8 cellular contexts compared by ENCODE assay signal in the genomic region with DNA sequence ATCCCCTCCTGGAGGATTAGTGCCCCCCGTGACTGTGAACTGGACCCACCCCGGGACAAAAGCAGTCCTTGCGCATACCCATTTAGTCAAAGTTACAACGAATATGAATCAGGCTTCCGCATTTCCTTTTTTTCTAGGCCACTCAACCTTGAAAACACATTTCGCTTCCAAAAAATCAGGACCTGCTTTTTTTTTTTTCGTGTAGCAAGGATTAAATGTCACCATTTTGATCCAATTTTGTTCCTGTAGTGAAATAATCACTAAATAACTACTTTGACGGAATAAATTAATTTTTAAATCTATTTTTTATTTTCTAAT. TPM values are rescaled to one million over a fixed set of nuclear protein-coding genes. Genes with fewer than 3 reads are reported as not detected.
DNase-seq lines count a peak whose midpoint lies in the region; ATAC-seq and TF ChIP-seq lines count a peak whose summit lies in the region.

No MANE protein-coding gene starts in this region.

- H3K36me3 Mint-ChIP-seq in CD4-positive, alpha-beta memory T cell, result peaks cover 0 to 2% of the 10 kb centered on the region in 2 donors

- peak overlapping the region; percentile 93 to 100 (median 98) for H3K4me3 Mint-ChIP-seq in CD4-positive, alpha-beta memory T cell

- no peak overlapping the region for H2BK120ac ChIP-seq in neuronal stem cell (ENCODE audit: low read depth, low read length)

- H3K9me2 ChIP-seq in OCI-LY1 (ENCODE audit: low read depth, low read length), result no peaks in the 10 kb centered on the region

- no peaks in the 10 kb centered on the region for H3K9me3 ChIP-seq in CD4-positive, alpha-beta memory T cell (ENCODE audit: control insufficient read depth in 1 of 2, low read length in 2 of 2)
- no peaks in the 10 kb centered on the region for H3K9me3 ChIP-seq in OCI-LY1 (ENCODE audit: low read length)
- no peaks in the 10 kb centered on the region for H3K9me3 ChIP-seq in endocrine pancreas (ENCODE audit: control insufficient read depth, low read length)
- H3K9me3 ChIP-seq in neuronal stem cell (replicated peaks in 1 of 2; ENCODE audit: control insufficient read depth in 2 of 2, insufficient read depth in 1 of 2, low read depth in 1 of 2, low read length in 2 of 2), result no peaks in the 10 kb centered on the region

- peaks cover 3 to 10% (median 7%) of the 10 kb centered on the region in 4 donors for H3K4me1 Mint-ChIP-seq in CD4-positive, alpha-beta memory T cell

- H2BK12ac ChIP-seq in neuronal stem cell (ENCODE audit: low read length), result no peak overlapping the region

- no peak overlapping the region for H3K18ac ChIP-seq in neuronal stem cell (ENCODE audit: low read length)

- CTCF ChIA-PET in CD4-positive, alpha-beta memory T cell (lab: Charles Lee; ENCODE audit: partially characterized antibody), result interaction anchor here (1.5 kb wide), 1 partner anchor 1537 kb away, joined by 3 read pairs; no protein-coding TSS in a partner anchor

- no peak overlapping the region for H3K14ac ChIP-seq in neuronal stem cell (ENCODE audit: low read length)

- no CpG with 5 or more reads among the region's 8 CpGs for WGBS in neuronal stem cell (ENCODE audit: extremely low coverage in 2 of 2, insufficient read length in 2 of 2, insufficient replicate concordance in 1 of 2), 2 donors

- no peak; the same call in 1 of the 2 replicates for TF ChIP-seq CTCF in OCI-LY1 (IDR thresholded peaks at IDR 0.05; ENCODE audit: low read length)

- intact Hi-C loops in CD4-positive, alpha-beta memory T cell (cut with micrococcal nuclease), result loop anchor here (1.0 kb wide), 2 partner anchors 10 to 60 kb away; partner anchors contain the start of gene C2orf69

- no peak overlapping the region for H3K4ac ChIP-seq in neuronal stem cell (ENCODE audit: low read length)

- POLR2A ChIA-PET in CD4-positive, alpha-beta memory T cell (lab: Charles Lee; ENCODE audit: partially characterized antibody), result no interaction called here

- no peak overlapping the region for H3K23ac ChIP-seq in neuronal stem cell (ENCODE audit: low read depth, low read length, poor library complexity)

- H3K4me1 ChIP-seq in CD4-positive, alpha-beta memory T cell (ENCODE audit: insufficient read depth, low read length), result peaks cover 10% of the 10 kb centered on the region
- H3K4me1 ChIP-seq in OCI-LY1 (ENCODE audit: insufficient read depth, low read length, severe bottlenecking) (peaks cover 12% of the 10 kb centered on the region), endocrine pancreas (ENCODE audit: control insufficient read depth, insufficient read depth, low read length) (no peaks in the 10 kb centered on the region), neuronal stem cell (ENCODE audit: control insufficient read depth in 2 of 2, insufficient read depth in 1 of 2, low read depth in 1 of 2, low read length in 2 of 2) (peaks cover 0 to 3% of the 10 kb centered on the region in 2 donors)

- no peaks in the 10 kb centered on the region for H3K79me1 ChIP-seq in neuronal stem cell (ENCODE audit: low read depth, low read length)

- no peaks in the 10 kb centered on the region for H4K20me1 ChIP-seq in OCI-LY1 (ENCODE audit: insufficient read depth, low read length)

- no peak for DNase-seq in CD4-positive, alpha-beta memory T cell
- no peak for DNase-seq in neuronal stem cell (ENCODE audit: low spot score)
- DNase-seq in stimulated activated naive CD4-positive, alpha-beta T cell (lab: John Stamatoyannopoulos, UW), result no peak
- no peak for DNase-seq in effector CD8-positive, alpha-beta T cell (lab: John Stamatoyannopoulos, UW)

- H3K36me3 ChIP-seq in CD4-positive, alpha-beta memory T cell (ENCODE audit: insufficient read depth, low read length), result no peaks in the 10 kb centered on the region
- no peaks in the 10 kb centered on the region for H3K36me3 ChIP-seq in OCI-LY1 (ENCODE audit: insufficient read depth, low read length)
- H3K36me3 ChIP-seq in endocrine pancreas (ENCODE audit: control insufficient read depth, insufficient read depth, low read length), result no peaks in the 10 kb centered on the region
- H3K36me3 ChIP-seq in neuronal stem cell (replicated peaks in 1 of 2; ENCODE audit: control insufficient read depth in 2 of 2, insufficient read depth in 2 of 2, low read length in 2 of 2), result no peaks in the 10 kb centered on the region

- peaks cover 0 to 1% (median 0%) of the 10 kb centered on the region in 8 donors for H3K9me3 Mint-ChIP-seq in CD4-positive, alpha-beta memory T cell

- no peak overlapping the region for H2BK15ac ChIP-seq in neuronal stem cell (ENCODE audit: low read length)

- H4K8ac ChIP-seq in neuronal stem cell (ENCODE audit: low read depth, low read length), result no peak overlapping the region

- H3K27ac Mint-ChIP-seq in CD4-positive, alpha-beta memory T cell, result peak overlapping the region; percentile 57 to 96 (median 92)

- H4K91ac ChIP-seq in neuronal stem cell (ENCODE audit: low read depth, low read length, poor library complexity), result no peak overlapping the region

- H2AK5ac ChIP-seq in neuronal stem cell (ENCODE audit: low read depth, low read length), result no peak overlapping the region

- H3K4me2 ChIP-seq in OCI-LY1 (ENCODE audit: low read length) (peak overlapping the region; percentile 98), neuronal stem cell (ENCODE audit: insufficient read depth, low read length, poor library complexity, severe bottlenecking) (peak overlapping the region; percentile 86)

- no peaks in the 10 kb centered on the region for H3K27me3 ChIP-seq in CD4-positive, alpha-beta memory T cell (ENCODE audit: insufficient read depth, low read length)
- no peaks in the 10 kb centered on the region for H3K27me3 ChIP-seq in OCI-LY1 (ENCODE audit: insufficient read depth, low read length)
- H3K27me3 ChIP-seq in endocrine pancreas (ENCODE audit: control insufficient read depth, insufficient read depth, low read length), result no peaks in the 10 kb centered on the region
- H3K27me3 ChIP-seq in neuronal stem cell (ENCODE audit: control insufficient read depth in 3 of 3, insufficient read depth in 3 of 3, low read depth in 1 of 3, low read length in 3 of 3), result peaks cover 0 to 64% (median 10%) of the 10 kb centered on the region in 3 experiments

- ATAC-seq in GM21526 (IDR thresholded peaks at IDR 0.05; ENCODE audit: low FRiP score, unreplicated experiment) (no peak), HG02981 (IDR thresholded peaks at IDR 0.05; ENCODE audit: unreplicated experiment) (no peak)

- no peaks in the 10 kb centered on the region for H3K27me3 Mint-ChIP-seq in CD4-positive, alpha-beta memory T cell

- H3K9ac ChIP-seq in OCI-LY1 (ENCODE audit: low read length), result peak overlapping the region; percentile 68
- H3K9ac ChIP-seq in endocrine pancreas (ENCODE audit: control insufficient read depth, insufficient read depth, low read length), result peak overlapping the region; percentile 5
- H3K9ac ChIP-seq in neuronal stem cell (ENCODE audit: low read depth, low read length, poor library complexity), result no peak overlapping the region

- H3K79me2 ChIP-seq in OCI-LY1 (ENCODE audit: insufficient read depth, low read length), result no peaks in the 10 kb centered on the region

- no peak overlapping the region for H3K27ac ChIP-seq in CD4-positive, alpha-beta memory T cell (ENCODE audit: low read depth, low read length)
- H3K27ac ChIP-seq in OCI-LY1 (ENCODE audit: low read depth, low read length, poor library complexity, severe bottlenecking) (no peak overlapping the region), neuronal stem cell (replicated peaks; ENCODE audit: low read length) (no peak overlapping the region)

- H2AFZ ChIP-seq in OCI-LY1 (ENCODE audit: low read length), result peak overlapping the region; percentile 91; the same call in 1 of the 2 replicates
- peak overlapping the region; percentile 100 for H2AFZ ChIP-seq in neuronal stem cell (ENCODE audit: low read length)

- H3K4me3 ChIP-seq in CD4-positive, alpha-beta memory T cell (ENCODE audit: low read length in 2 of 2), result peak overlapping the region; percentile 53 to 73
- peak overlapping the region; percentile 79 for H3K4me3 ChIP-seq in OCI-LY1 (ENCODE audit: low read depth, low read length, poor library complexity, severe bottlenecking)
- peak overlapping the region; percentile 62 for H3K4me3 ChIP-seq in endocrine pancreas (ENCODE audit: control insufficient read depth, insufficient read depth, low read length)
- H3K4me3 ChIP-seq in neuronal stem cell (ENCODE audit: low read length in 2 of 2), result peak overlapping the region; percentile 68 to 87

- no peak overlapping the region for H2BK5ac ChIP-seq in neuronal stem cell (ENCODE audit: low read length)

- no peaks in the 10 kb centered on the region for H3F3A ChIP-seq in OCI-LY1 (ENCODE audit: insufficient read depth, low read length)

RNA-seq across cellular contexts. Expression of gene FTCDNL1, which starts 0.5 kb away (rescaled TPM):
- total RNA-seq in CD4-positive, alpha-beta memory T cell, result 1 to 10 TPM; 1.9 to 2.3 TPM
- polyA plus RNA-seq in CD4-positive, alpha-beta memory T cell, result 1 to 10 TPM; 1.6 to 2.7 TPM
- 0.31 TPM for polyA plus RNA-seq in neuronal stem cell (2013, experiment 1 of 2)
- polyA plus RNA-seq in neuronal stem cell (2013, experiment 2 of 2), result 0.35 TPM

RNA-seq across cellular contexts. Expression of gene C2orf69, which starts 59.6 kb away (rescaled TPM):
- total RNA-seq in CD4-positive, alpha-beta memory T cell, result 10 to 100 TPM; 14.4 to 14.7 TPM
- polyA plus RNA-seq in CD4-positive, alpha-beta memory T cell, result 10 to 100 TPM; 13.5 to 13.9 TPM
- 17.5 TPM for polyA plus RNA-seq in neuronal stem cell (2013, experiment 1 of 2)
- polyA plus RNA-seq in neuronal stem cell (2013, experiment 2 of 2), result 18.0 TPM
